Comparison of ENCODE assay signal across 19 cellular contexts in genomic region chr20:14950633-14951032, GRCh38.
"Had no signal": no experiment of that assay in that cellular context is flagged by ENCODE, and none has a peak within 500 bp of the region (broad histone marks: within the 10 kb centered on the region; RNA-seq: fewer than 3 reads in every experiment).

No MANE protein-coding gene starts in this region.

- H3K27me3 ChIP-seq: body of pancreas, colonic mucosa, esophagus squamous epithelium, suprapubic skin had no signal

- H3K4me1 ChIP-seq: body of pancreas, colonic mucosa, esophagus squamous epithelium, suprapubic skin had no signal

- H3K27ac ChIP-seq: body of pancreas, colonic mucosa, esophagus squamous epithelium, suprapubic skin had no signal

- DNase-seq: activated CD4-positive, alpha-beta T cell treated with anti-CD3 and anti-CD28 coated beads for 4 hours; activated CD8-positive, alpha-beta T cell treated with anti-CD3 and anti-CD28 coated beads for 36 hours; activated effector memory CD4-positive, alpha-beta T cell treated with anti-CD3 and anti-CD28 coated beads, Interleukin-2, amount 50 U/mL, for 16 hours; activated T-cell treated with anti-CD3 and anti-CD28 coated beads, Interleukin-2, amount 50 U/mL, for 4 hours; amniotic stem cell; body of pancreas; caudate nucleus; colonic mucosa; esophagus squamous epithelium; hypothalamus; kidney glomerular epithelial cell; left ventricle myocardium superior; trophoblast cell had no signal

- H3K27me3 Mint-ChIP-seq: activated CD8-positive, alpha-beta T cell treated with anti-CD3 and anti-CD28 coated beads for 36 hours; stimulated activated naive CD8-positive, alpha-beta T cell treated with anti-CD3 and anti-CD28 coated beads, Interleukin-15, Interleukin-2, amounts not matched to agents 100 ng/mL and 50 ng/mL, for 24 hours had no signal

- H3K4me3 Mint-ChIP-seq: activated CD8-positive, alpha-beta T cell treated with anti-CD3 and anti-CD28 coated beads for 36 hours; activated T-cell treated with anti-CD3 and anti-CD28 coated beads, Interleukin-2, amount 50 U/mL, for 4 hours; nephron; stimulated activated naive CD8-positive, alpha-beta T cell treated with anti-CD3 and anti-CD28 coated beads, Interleukin-15, Interleukin-2, amounts not matched to agents 100 ng/mL and 50 ng/mL, for 24 hours; T-helper 1 cell treated with Interleukin-12 subunit alpha and Interleukin-12 subunit beta and Interleukin-4 antibody, amounts not matched to agents 30 μg/mL and 1 μg/mL, for 36 hours had no signal

- H3K9me3 Mint-ChIP-seq: activated CD8-positive, alpha-beta T cell treated with anti-CD3 and anti-CD28 coated beads for 36 hours; nephron; stimulated activated naive CD8-positive, alpha-beta T cell treated with anti-CD3 and anti-CD28 coated beads, Interleukin-15, Interleukin-2, amounts not matched to agents 100 ng/mL and 50 ng/mL, for 24 hours had no signal

- H3K9me3 ChIP-seq: body of pancreas, colonic mucosa, esophagus squamous epithelium, suprapubic skin had no signal

- H3K4me3 ChIP-seq: body of pancreas, colonic mucosa, esophagus squamous epithelium, suprapubic skin had no signal

- H3K36me3 Mint-ChIP-seq: activated naive CD4-positive, alpha-beta T cell treated with anti-CD3 and anti-CD28 coated beads, Interleukin-2, amount 50 U/mL, for 72 hours had no signal

- H3K27ac Mint-ChIP-seq: activated CD8-positive, alpha-beta T cell treated with anti-CD3 and anti-CD28 coated beads for 36 hours; activated naive CD4-positive, alpha-beta T cell treated with anti-CD3 and anti-CD28 coated beads, Interleukin-2, amount 50 U/mL, for 72 hours; stimulated activated naive CD8-positive, alpha-beta T cell treated with anti-CD3 and anti-CD28 coated beads, Interleukin-15, Interleukin-2, amounts not matched to agents 100 ng/mL and 50 ng/mL, for 24 hours; T-helper 1 cell treated with Interleukin-12 subunit alpha and Interleukin-12 subunit beta and Interleukin-4 antibody, amounts not matched to agents 30 μg/mL and 1 μg/mL, for 36 hours had no signal

- ATAC-seq: activated CD8-positive, alpha-beta T cell treated with anti-CD3 and anti-CD28 coated beads for 36 hours; activated naive CD4-positive, alpha-beta T cell treated with anti-CD3 and anti-CD28 coated beads, Interleukin-2, amount 50 U/mL, for 72 hours; activated T-cell treated with anti-CD3 and anti-CD28 coated beads, Interleukin-2, amount 50 U/mL, for 4 hours; body of pancreas; left ventricle myocardium superior; sciatic nerve had no signal

- H3K36me3 ChIP-seq: colonic mucosa, esophagus squamous epithelium, suprapubic skin had no signal
